ENCODE assay signal across 15 cellular contexts in the genomic region with DNA sequence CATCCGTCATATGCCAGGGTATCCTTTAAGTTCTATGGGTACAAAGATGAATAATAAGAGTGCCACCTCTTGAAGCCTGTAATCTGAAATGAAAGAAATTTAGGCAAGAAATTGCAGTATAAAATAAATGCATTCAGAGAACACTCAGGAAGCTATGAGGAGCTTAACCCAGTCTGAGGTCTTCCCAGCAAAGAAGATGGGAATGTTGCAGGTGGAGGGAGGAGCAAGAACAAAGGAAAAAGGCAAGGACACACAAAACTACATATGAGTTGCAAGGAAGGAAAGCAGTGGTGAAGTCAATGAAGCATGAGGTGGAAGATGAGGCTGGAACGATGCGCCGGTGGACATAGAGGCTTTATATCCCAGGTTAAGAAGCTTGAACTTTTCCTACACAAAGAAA.
DNase-seq lines count a peak whose midpoint lies in the region; ATAC-seq and TF ChIP-seq lines count a peak whose summit lies in the region.
"Had no signal": no experiment of that assay in that cellular context is flagged by ENCODE, and none has a peak within 500 bp of the region (broad histone marks: within the 10 kb centered on the region; RNA-seq: fewer than 3 reads in every experiment).

No MANE protein-coding gene starts in this region.

- POLR2A ChIA-PET in MCF 10A (lab: Yijun Ruan, JAX), result interaction anchor here (1.3 to 11.4 kb wide), 9 partner anchors 17 to 142 kb away, joined by 3 to 192 read pairs (median 15); no protein-coding TSS in a partner anchor
- POLR2A ChIA-PET in GM10248 (lab: Yijun Ruan, JAX), result no interaction called here

- no peaks in the 10 kb centered on the region for H3K9me3 Mint-ChIP-seq in MCF 10A (ENCODE audit: unreplicated experiment)

- 94% methylated on average over 4 of the region's 4 CpGs for WGBS in mammary epithelial cell (ENCODE audit: low coverage, missing lambda C conversion rate)

- H3K4me3 Mint-ChIP-seq in MCF 10A (ENCODE audit: unreplicated experiment) (no peak overlapping the region), T-helper 17 cell (no peak overlapping the region)

- H3K27me3 ChIP-seq in breast epithelium (no peaks in the 10 kb centered on the region), mammary epithelial cell (ENCODE audit: insufficient read depth, low read length) (no peaks in the 10 kb centered on the region), muscle layer of colon (ENCODE audit: control insufficient read depth in 1 of 2, insufficient read depth in 2 of 2, low read length in 2 of 2) (no peaks in the 10 kb centered on the region), tibial artery (no peaks in the 10 kb centered on the region)
- H3K27me3 ChIP-seq: BE2C, gastroesophageal sphincter, SJSA1 had no signal

- in situ Hi-C loops in mammary epithelial cell (cut with MboI; ENCODE audit: low sequenced_read_pairs in 2 of 2), result loop anchor here in 1 of 2 donors (10.0 kb wide), 1 partner anchor 45 kb away; no protein-coding TSS in a partner anchor

- no peak for DNase-seq in MCF 10A (ENCODE audit: unreplicated experiment)
- no peak for DNase-seq in breast epithelium (ENCODE audit: low spot score in 2 of 2)
- no peak for DNase-seq in mammary epithelial cell
- no peak for DNase-seq in tibial artery
- no peak for DNase-seq in GM10248 (ENCODE audit: extremely low spot score)
- DNase-seq in T-helper 17 cell, result no peak
- DNase-seq: activated CD8-positive, alpha-beta memory T cell treated with anti-CD3 and anti-CD28 coated beads, Interleukin-2, amount 50 U/mL, for 4 hours; activated effector memory CD4-positive, alpha-beta T cell treated with Interleukin-2 at 50 U/mL for 16 hours; BE2C; left colon had no signal

- H3K4me3 ChIP-seq in breast epithelium, result no peak overlapping the region
- H3K4me3 ChIP-seq in mammary epithelial cell (replicated peaks in 1 of 3; ENCODE audit: insufficient read depth in 1 of 3, low read depth in 2 of 3, low read length in 3 of 3), result no peak overlapping the region
- no peak overlapping the region for H3K4me3 ChIP-seq in muscle layer of colon (ENCODE audit: low read depth in 1 of 2, low read length in 2 of 2)
- no peak overlapping the region for H3K4me3 ChIP-seq in tibial artery
- H3K4me3 ChIP-seq: gastroesophageal sphincter, SJSA1 had no signal

- H3K36me3 Mint-ChIP-seq in MCF 10A (ENCODE audit: insufficient read depth, unreplicated experiment), result peaks cover 6% of the 10 kb centered on the region
- no peaks in the 10 kb centered on the region for H3K36me3 Mint-ChIP-seq in T-helper 17 cell (ENCODE audit: low read depth)

- TF ChIP-seq POLR2A in breast epithelium (IDR thresholded peaks at IDR 0.05), result no peak

- dilution Hi-C loops in mammary epithelial cell (cut with HindIII; ENCODE audit: low sequenced_read_pairs), result no loop called here

- H3K4me1 Mint-ChIP-seq in MCF 10A (ENCODE audit: insufficient read depth, unreplicated experiment) (peaks cover 36% of the 10 kb centered on the region), T-helper 17 cell (no peaks in the 10 kb centered on the region)

- no peaks in the 10 kb centered on the region for H3K27me3 Mint-ChIP-seq in MCF 10A (ENCODE audit: insufficient read depth, unreplicated experiment)
- H3K27me3 Mint-ChIP-seq in T-helper 17 cell, result peaks cover 5% of the 10 kb centered on the region

- ATAC-seq in HG03095 (IDR thresholded peaks at IDR 0.05; ENCODE audit: unreplicated experiment) (no peak), T-helper 17 cell (no peak)

- no peaks in the 10 kb centered on the region for H3K9me3 ChIP-seq in breast epithelium
- no peaks in the 10 kb centered on the region for H3K9me3 ChIP-seq in mammary epithelial cell (replicated peaks; ENCODE audit: insufficient read depth, low read length)
- H3K9me3 ChIP-seq in muscle layer of colon (ENCODE audit: low read length), result no peaks in the 10 kb centered on the region
- H3K9me3 ChIP-seq in tibial artery, result no peaks in the 10 kb centered on the region
- no peaks in the 10 kb centered on the region for H3K9me3 ChIP-seq in T-helper 17 cell (ENCODE audit: control insufficient read depth, low read length, poor library complexity, severe bottlenecking)
- H3K9me3 ChIP-seq: BE2C, Caco-2, gastroesophageal sphincter, SJSA1 had no signal

- peaks cover 45% of the 10 kb centered on the region for H3K79me2 ChIP-seq in mammary epithelial cell (ENCODE audit: insufficient read depth, low read length)

- no peak overlapping the region for H2AFZ ChIP-seq in mammary epithelial cell (ENCODE audit: low read depth, low read length)

- TF ChIP-seq CTCF in MCF 10A (IDR thresholded peaks at IDR 0.05; ENCODE audit: unreplicated experiment) (no peak), breast epithelium (IDR thresholded peaks at IDR 0.05) (no peak), mammary epithelial cell (conservative IDR thresholded peaks at IDR 0.05 in 1 of 2, IDR thresholded peaks at IDR 0.05 in 1 of 2; ENCODE audit: extremely low read depth in 1 of 2, insufficient read depth in 1 of 2, low read depth in 1 of 2, low read length in 2 of 2) (no peak), tibial artery (IDR thresholded peaks at IDR 0.05) (no peak), GM10248 (IDR thresholded peaks at IDR 0.05; ENCODE audit: control extremely low read depth, extremely low read depth, low read depth, missing control alignments) (no peak)

- H3K27ac ChIP-seq in breast epithelium, result no peak overlapping the region
- no peak overlapping the region for H3K27ac ChIP-seq in mammary epithelial cell (ENCODE audit: insufficient read depth, low read depth, low read length)
- peak overlapping the region; percentile 29 for H3K27ac ChIP-seq in muscle layer of colon (ENCODE audit: low read depth, low read length)
- peak overlapping the region; percentile 13 to 63 for H3K27ac ChIP-seq in tibial artery

- H3K27ac Mint-ChIP-seq in MCF 10A (ENCODE audit: low read depth, unreplicated experiment) (peak overlapping the region; percentile 7), T-helper 17 cell (no peak overlapping the region)

- no peaks in the 10 kb centered on the region for H4K20me1 ChIP-seq in mammary epithelial cell (ENCODE audit: insufficient read depth, low read length)

- BruUV-seq in MCF 10A (replicated peaks; lab: Mats Ljungman, UMichigan) (no TSS peak), mammary epithelial cell (replicated peaks; lab: Mats Ljungman, UMichigan) (no TSS peak)

- CTCF ChIA-PET in MCF 10A (lab: Yijun Ruan, JAX) (interaction anchor here (0.5 to 14.8 kb wide), 33 partner anchors 9 to 193 kb away, joined by 3 to 404 read pairs (median 3); no protein-coding TSS in a partner anchor), mammary epithelial cell (lab: Charles Lee; ENCODE audit: low non-redundant PET) (interaction anchor here (0.6 to 0.7 kb wide), 2 partner anchors 25 to 111 kb away, joined by 4 to 7 read pairs; no protein-coding TSS in a partner anchor), GM10248 (lab: Yijun Ruan, JAX) (interaction anchor here (0.7 to 6.4 kb wide), 26 partner anchors 8 to 340 kb away, joined by 3 to 63 read pairs (median 4); no protein-coding TSS in a partner anchor)

- H3K4me2 ChIP-seq in mammary epithelial cell (ENCODE audit: insufficient read depth, low read depth, low read length), result no peak overlapping the region

- intact Hi-C loops in MCF 10A (cut with micrococcal nuclease), result loop anchor here (1.0 to 10.0 kb wide), 5 partner anchors 48 to 605 kb away; partner anchors contain the start of genes BEND6 and PRIM2
- intact Hi-C loops in breast epithelium (cut with DNase I; ENCODE audit: low total_unique reads), result loop anchor here (5.0 kb wide), 1 partner anchor 133 kb away; no protein-coding TSS in a partner anchor
- intact Hi-C loops in mammary epithelial cell (cut with micrococcal nuclease), result loop anchor here (1.0 to 2.0 kb wide), 3 partner anchors 48 to 245 kb away; partner anchors contain the start of gene BEND6
- intact Hi-C loops in tibial artery (cut with DNase I; ENCODE audit: low total_unique reads), result no loop called here

- H3K9ac ChIP-seq in mammary epithelial cell (ENCODE audit: insufficient read depth, low read length) (peak overlapping the region; percentile 3), muscle layer of colon (ENCODE audit: low read length) (no peak overlapping the region)

- H3K36me3 ChIP-seq in breast epithelium (no peaks in the 10 kb centered on the region), mammary epithelial cell (ENCODE audit: insufficient read depth, low read length) (no peaks in the 10 kb centered on the region), muscle layer of colon (ENCODE audit: insufficient read depth, low read length) (no peaks in the 10 kb centered on the region), tibial artery (no peaks in the 10 kb centered on the region)
- H3K36me3 ChIP-seq: BE2C, gastroesophageal sphincter, SJSA1 had no signal

- no peaks in the 10 kb centered on the region for H3K4me1 ChIP-seq in breast epithelium
- peaks cover 20% of the 10 kb centered on the region for H3K4me1 ChIP-seq in mammary epithelial cell (ENCODE audit: insufficient read depth, low read length)
- peaks cover 56% of the 10 kb centered on the region for H3K4me1 ChIP-seq in muscle layer of colon (ENCODE audit: insufficient read depth, low read length)
- peaks cover 0 to 39% (median 13%) of the 10 kb centered on the region in 4 donors for H3K4me1 ChIP-seq in tibial artery
- H3K4me1 ChIP-seq: BE2C had no signal

Comparison
In these comparisons a context has a peak if more than half of its experiments do, and no peak if none do; other contexts are left out.
1. H3K27ac ChIP-seq: peak in muscle layer of colon (single experiment) and tibial artery (2 of 2); none in breast epithelium (0 of 2) and mammary epithelial cell (single experiment).